In the genomic region with DNA sequence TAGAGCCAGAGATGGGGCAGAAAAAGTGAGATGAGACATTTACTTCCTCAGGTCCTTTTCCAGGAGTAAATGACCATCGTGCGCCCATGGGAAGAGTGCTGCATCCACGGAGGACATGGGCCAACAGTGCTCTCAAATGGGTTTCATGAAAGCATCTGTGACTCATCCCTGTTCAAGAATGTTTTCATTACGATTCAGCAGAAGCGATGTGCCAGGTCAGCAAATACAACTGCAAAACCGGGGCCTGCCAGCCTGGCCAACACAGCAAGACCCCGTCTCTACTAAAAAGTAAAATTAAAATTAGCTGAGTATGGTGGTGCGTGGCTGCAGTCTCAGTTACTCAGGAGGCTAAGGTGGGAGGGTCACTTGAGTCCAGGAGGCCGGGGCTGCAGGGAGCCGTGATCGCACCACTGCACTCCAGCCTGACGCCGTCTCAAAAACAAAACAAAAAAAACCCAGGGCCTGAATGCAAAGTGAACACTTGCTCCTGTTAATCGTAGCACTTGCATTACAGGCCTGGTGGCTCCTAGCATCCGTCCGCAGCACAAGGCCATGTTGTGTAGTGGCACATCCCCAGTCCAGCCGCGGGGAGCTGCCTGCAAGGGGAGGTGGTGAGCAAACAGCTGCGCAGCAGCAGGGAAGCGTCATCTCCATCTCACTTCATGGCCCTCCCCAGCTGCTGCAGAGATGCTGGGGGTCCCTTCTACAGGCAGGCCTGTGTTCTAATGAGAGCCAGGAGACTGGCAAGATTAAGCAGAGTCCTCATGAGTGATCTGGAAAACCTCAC, we compare ENCODE assay signal across 14 cellular contexts.
DNase-seq lines count a peak whose midpoint lies in the region; ATAC-seq, FAIRE-seq and TF ChIP-seq lines count a peak whose summit lies in the region.
"Had no signal": no experiment of that assay in that cellular context is flagged by ENCODE, and none has a peak within 500 bp of the region (broad histone marks: within the 10 kb centered on the region; RNA-seq: fewer than 3 reads in every experiment).

No MANE protein-coding gene starts in this region.

- H2BK120ac ChIP-seq in IMR-90 (ENCODE audit: low read depth, low read length): no peak overlapping the region
- H2BK120ac ChIP-seq in mesenchymal stem cell (ENCODE audit: low read depth, low read length): no peak overlapping the region

- no peak overlapping the region for H3K4ac ChIP-seq in IMR-90 (ENCODE audit: low read depth, low read length)
- H3K4ac ChIP-seq in mesenchymal stem cell (ENCODE audit: low read depth in 1 of 2, low read length in 2 of 2): peak overlapping the region in 1 of 2 experiments; percentile 79

- no peak overlapping the region for H3K56ac ChIP-seq in IMR-90 (ENCODE audit: extremely low read depth, insufficient read depth, low read length)

- H3K23ac ChIP-seq in IMR-90 (ENCODE audit: low read depth, low read length): no peak overlapping the region
- H3K23ac ChIP-seq in mesenchymal stem cell (ENCODE audit: low read length in 2 of 2): no peak overlapping the region

- no peak overlapping the region for H3K4me3 Mint-ChIP-seq in stimulated activated effector memory CD8-positive, alpha-beta T cell treated with anti-CD3 and anti-CD28 coated beads, Interleukin-12 subunit alpha, Interleukin-12 subunit beta, amount 100 ng/mL, for 72 hours

- no peak overlapping the region for H2BK5ac ChIP-seq in IMR-90 (ENCODE audit: low read depth, low read length, poor library complexity, severe bottlenecking)
- no peak overlapping the region for H2BK5ac ChIP-seq in mesenchymal stem cell (ENCODE audit: low read depth, low read length, poor library complexity, severe bottlenecking)

- no peak overlapping the region for H3K9ac ChIP-seq in IMR-90 (ENCODE audit: low read depth, low read length)
- H3K9ac ChIP-seq in mesenchymal stem cell (ENCODE audit: low read length): peak overlapping the region; percentile 81

- TF ChIP-seq CTCF in A549 (IDR thresholded peaks at IDR 0.05) (no peak), IMR-90 (conservative IDR thresholded peaks at IDR 0.05; ENCODE audit: low read depth, low read length) (no peak), brain microvascular endothelial cell (IDR thresholded peaks at IDR 0.05; ENCODE audit: low read depth, low read length, missing control alignments) (no peak)

- no peak overlapping the region; the same call in 1 of the 2 replicates for H4K91ac ChIP-seq in IMR-90 (ENCODE audit: insufficient read depth, low read depth, low read length)
- peak overlapping the region; percentile 34 for H4K91ac ChIP-seq in mesenchymal stem cell (ENCODE audit: low read length)

- H3K4me1 ChIP-seq in A549 (peaks cover 21% of the 10 kb centered on the region), IMR-90 (ENCODE audit: control insufficient read depth, insufficient read depth, low read length) (peaks cover 18% of the 10 kb centered on the region), mesenchymal stem cell (ENCODE audit: control insufficient read depth, insufficient read depth, low read depth, low read length) (peaks cover 11% of the 10 kb centered on the region)

- H4K20me1 ChIP-seq in IMR-90 (ENCODE audit: insufficient read depth, low read length): no peaks in the 10 kb centered on the region

- dilution Hi-C loops in IMR-90 (cut with HindIII; ENCODE audit: low sequenced_read_pairs, unreplicated experiment): no loop called here

- H3K4me1 Mint-ChIP-seq in stimulated activated effector memory CD8-positive, alpha-beta T cell treated with anti-CD3 and anti-CD28 coated beads, Interleukin-12 subunit alpha, Interleukin-12 subunit beta, amount 100 ng/mL, for 72 hours: peaks cover 18% of the 10 kb centered on the region

- H3K14ac ChIP-seq in IMR-90 (replicated peaks; ENCODE audit: low read depth, low read length): no peak overlapping the region
- H3K14ac ChIP-seq in mesenchymal stem cell (ENCODE audit: low read length in 2 of 2): peak overlapping the region in 1 of 2 experiments; percentile 79

- H3K9me1 ChIP-seq in IMR-90 (ENCODE audit: insufficient read depth, low read length): no peaks in the 10 kb centered on the region; the same call in 1 of the 2 replicates

- no peak overlapping the region for H2AK9ac ChIP-seq in IMR-90 (replicated peaks; ENCODE audit: low read depth, low read length, poor library complexity)

- in situ Hi-C loops in IMR-90 (cut with MboI; ENCODE audit: low sequenced_read_pairs) (no loop called here), brain microvascular endothelial cell (cut with HindIII; ENCODE audit: low pct_ligation_motif_present, low sequenced_read_pairs) (loop anchor here (25.0 kb wide), 1 partner anchor 523 kb away; no protein-coding TSS in a partner anchor)

- no peak overlapping the region for H3K4me3 ChIP-seq in A549
- no peak overlapping the region for H3K4me3 ChIP-seq in IMR-90 (ENCODE audit: insufficient read depth, low read depth, low read length)
- no peak overlapping the region for H3K4me3 ChIP-seq in brain microvascular endothelial cell (ENCODE audit: low read depth, low read length)
- peak overlapping the region in 1 of 2 experiments; percentile 26 for H3K4me3 ChIP-seq in mesenchymal stem cell (ENCODE audit: insufficient read depth in 1 of 2, low read depth in 1 of 2, low read length in 2 of 2)
- H3K4me3 ChIP-seq: tibial nerve had no signal

- TF ChIP-seq POLR2A in A549 (IDR thresholded peaks at IDR 0.05; ENCODE audit: low read length): no peak
- no peak for TF ChIP-seq POLR2A in IMR-90 (IDR thresholded peaks at IDR 0.05; ENCODE audit: low read depth, low read length)

- FAIRE-seq in A549 (lab: Jason Lieb, UNC): no peak

- H3K9me3 ChIP-seq in A549: no peaks in the 10 kb centered on the region
- H3K9me3 ChIP-seq in IMR-90 (ENCODE audit: control insufficient read depth, insufficient read depth, low read length): no peaks in the 10 kb centered on the region
- no peaks in the 10 kb centered on the region for H3K9me3 ChIP-seq in mesenchymal stem cell (ENCODE audit: control insufficient read depth, low read length)
- H3K9me3 ChIP-seq: tibial nerve had no signal

- H3K9me3 Mint-ChIP-seq in stimulated activated effector memory CD8-positive, alpha-beta T cell treated with anti-CD3 and anti-CD28 coated beads, Interleukin-12 subunit alpha, Interleukin-12 subunit beta, amount 100 ng/mL, for 72 hours: no peaks in the 10 kb centered on the region

- H3K27me3 ChIP-seq in IMR-90 (ENCODE audit: control insufficient read depth, insufficient read depth, low read length) (peaks cover 3% of the 10 kb centered on the region; the same call in 1 of the 2 replicates), brain microvascular endothelial cell (replicated peaks) (no peaks in the 10 kb centered on the region), mesenchymal stem cell (ENCODE audit: control insufficient read depth in 1 of 2, insufficient read depth in 1 of 2, low read length in 2 of 2) (peaks cover 4 to 5% of the 10 kb centered on the region in 2 experiments)
- H3K27me3 ChIP-seq: tibial nerve had no signal

- H3K4me2 ChIP-seq in A549 (peak overlapping the region; percentile 65; the same call in 1 of the 3 replicates), IMR-90 (ENCODE audit: low read depth, low read length) (no peak overlapping the region), mesenchymal stem cell (ENCODE audit: low read length, poor library complexity, severe bottlenecking) (no peak overlapping the region)

- WGBS in A549 (ENCODE audit: missing lambda C conversion rate): 81% methylated on average over 17 of the region's 20 CpGs
- WGBS in IMR-90 (ENCODE audit: extremely low coverage in 2 of 2, insufficient read length in 1 of 2), 2 experiments: 88% methylated on average over 9 of the region's 20 CpGs; no CpG with 5 or more reads in 1 of the 2 experiments
- 72% methylated on average over 20 of the region's 20 CpGs for WGBS in mesenchymal stem cell

- no peak overlapping the region for H2BK20ac ChIP-seq in IMR-90 (ENCODE audit: low read depth, low read length)

- peak overlapping the region; percentile 59 to 91 for H2BK12ac ChIP-seq in mesenchymal stem cell (ENCODE audit: low read length in 2 of 2)

- no peak overlapping the region for H4K5ac ChIP-seq in IMR-90 (ENCODE audit: low read depth, low read length)

- CTCF ChIA-PET in A549 (lab: Yijun Ruan, JAX) (interaction anchor here (0.6 to 5.1 kb wide), 8 partner anchors 9 to 538 kb away, joined by 3 to 45 read pairs (median 4); no protein-coding TSS in a partner anchor), IMR-90 (lab: Yijun Ruan, JAX) (no interaction called here)

- H2AK5ac ChIP-seq in IMR-90 (ENCODE audit: low read depth, low read length): no peak overlapping the region
- H2AK5ac ChIP-seq in mesenchymal stem cell (ENCODE audit: low read length, severe bottlenecking): no peak overlapping the region

- TF ChIP-seq EP300 in A549 (IDR thresholded peaks at IDR 0.05): no peak

- H2BK15ac ChIP-seq in IMR-90 (ENCODE audit: low read depth, low read length): no peak overlapping the region
- no peak overlapping the region for H2BK15ac ChIP-seq in mesenchymal stem cell (ENCODE audit: low read depth, poor library complexity, severe bottlenecking)

- H3K36me3 ChIP-seq in IMR-90 (ENCODE audit: control insufficient read depth, insufficient read depth, low read length) (no peaks in the 10 kb centered on the region), brain microvascular endothelial cell (replicated peaks) (no peaks in the 10 kb centered on the region), mesenchymal stem cell (ENCODE audit: control insufficient read depth in 1 of 2, insufficient read depth in 2 of 2, low read depth in 1 of 2, low read length in 2 of 2) (no peaks in the 10 kb centered on the region)
- H3K36me3 ChIP-seq: tibial nerve had no signal

- ATAC-seq in A549 (no peak), IMR-90 (ENCODE audit: low read depth) (no peak), GM19467 (IDR thresholded peaks at IDR 0.05; ENCODE audit: unreplicated experiment) (no peak), HG03159 (IDR thresholded peaks at IDR 0.05; ENCODE audit: unreplicated experiment) (no peak), HG03571 (IDR thresholded peaks at IDR 0.05; ENCODE audit: unreplicated experiment) (no peak)
- no peak for ATAC-seq in stimulated activated effector memory CD8-positive, alpha-beta T cell treated with anti-CD3 and anti-CD28 coated beads, Interleukin-12 subunit alpha, Interleukin-12 subunit beta, amount 100 ng/mL, for 72 hours

- no peak overlapping the region; a peak in 1 of 4 replicates for H4K8ac ChIP-seq in IMR-90 (ENCODE audit: low read depth in 2 of 2, low read length in 2 of 2)
- peak overlapping the region; percentile 81 for H4K8ac ChIP-seq in mesenchymal stem cell (ENCODE audit: low read length)

- H3K18ac ChIP-seq in IMR-90 (ENCODE audit: low read depth, low read length) (no peak overlapping the region), mesenchymal stem cell (ENCODE audit: low read depth in 1 of 2, low read length in 2 of 2) (peak overlapping the region; percentile 37 to 88)

- H2AFZ ChIP-seq in IMR-90 (replicated peaks; ENCODE audit: low read length, poor library complexity) (no peak overlapping the region), mesenchymal stem cell (ENCODE audit: low read depth, low read length) (no peak overlapping the region)

- H3K79me1 ChIP-seq in IMR-90 (ENCODE audit: low read depth in 1 of 2, low read length in 2 of 2) (no peaks in the 10 kb centered on the region), mesenchymal stem cell (replicated peaks; ENCODE audit: low read length, poor library complexity, severe bottlenecking) (no peaks in the 10 kb centered on the region)

- TF ChIP-seq RAD21 in A549 (conservative IDR thresholded peaks at IDR 0.05 in 1 of 2, IDR thresholded peaks at IDR 0.05 in 1 of 2) (no peak), IMR-90 (IDR thresholded peaks at IDR 0.05; ENCODE audit: low read length) (no peak)

- BruUV-seq in IMR-90 (replicated peaks; lab: Mats Ljungman, UMichigan): no TSS peak

- POLR2A ChIA-PET in A549 (lab: Yijun Ruan, JAX) (no interaction called here), IMR-90 (lab: Charles Lee; ENCODE audit: unreplicated experiment) (no interaction called here)

- H3K27ac ChIP-seq in A549 (peak overlapping the region in 1 of 2 experiments; percentile 80; a peak in 1 of 6 replicates), IMR-90 (ENCODE audit: insufficient read depth, low read length) (no peak overlapping the region), brain microvascular endothelial cell (no peak overlapping the region), mesenchymal stem cell (ENCODE audit: low read length, poor library complexity, severe bottlenecking) (no peak overlapping the region)

- H3K27ac Mint-ChIP-seq in stimulated activated effector memory CD8-positive, alpha-beta T cell treated with anti-CD3 and anti-CD28 coated beads, Interleukin-12 subunit alpha, Interleukin-12 subunit beta, amount 100 ng/mL, for 72 hours: no peak overlapping the region
- H3K27ac Mint-ChIP-seq: activated CD4-positive, alpha-beta T cell treated with anti-CD3 and anti-CD28 coated beads, Interleukin-2, amount 10 ng/mL, durations not matched to agents 24 days and 14 days had no signal

- intact Hi-C loops in IMR-90 (cut with micrococcal nuclease): no loop called here

- no peaks in the 10 kb centered on the region for H3K36me3 Mint-ChIP-seq in stimulated activated effector memory CD8-positive, alpha-beta T cell treated with anti-CD3 and anti-CD28 coated beads, Interleukin-12 subunit alpha, Interleukin-12 subunit beta, amount 100 ng/mL, for 72 hours

- DNase-seq in A549 (ENCODE audit: low read depth in 1 of 2, low spot score in 1 of 2): peak in 1 of 2 experiments; percentile 13
- DNase-seq in IMR-90: peak; percentile 52
- peak; percentile 58 for DNase-seq in brain microvascular endothelial cell
- DNase-seq in mesenchymal stem cell: peak; percentile 69
- DNase-seq in stimulated activated effector memory CD8-positive, alpha-beta T cell treated with anti-CD3 and anti-CD28 coated beads, Interleukin-12 subunit alpha, Interleukin-12 subunit beta, amount 100 ng/mL, for 72 hours (ENCODE audit: low spot score in 2 of 2): no peak
- DNase-seq: activated CD4-positive, alpha-beta T cell treated with anti-CD3 and anti-CD28 coated beads, Interleukin-2, amount 10 ng/mL, durations not matched to agents 24 days and 14 days; activated naive CD4-positive, alpha-beta T cell treated with anti-CD3 and anti-CD28 coated beads, Interleukin-2, amount 50 U/mL, for 16 hours; effector CD4-positive, alpha-beta T cell; NCI-H2171 treated with DMSO at 0.1 percent for 48 hours; SHP77 treated with DMSO at 0.1 percent for 48 hours had no signal

Comparison
In these comparisons a context has a peak if more than half of its experiments do, and no peak if none do; other contexts are left out.
1. DNase-seq: peak in IMR-90 (single experiment), brain microvascular endothelial cell (single experiment) and mesenchymal stem cell (single experiment); none in stimulated activated effector memory CD8-positive, alpha-beta T cell treated with anti-CD3 and anti-CD28 coated beads, Interleukin-12 subunit alpha, Interleukin-12 subunit beta, amount 100 ng/mL, for 72 hours (0 of 2).